Comparison of ENCODE assay signal across 27 cellular contexts in the genomic region with DNA sequence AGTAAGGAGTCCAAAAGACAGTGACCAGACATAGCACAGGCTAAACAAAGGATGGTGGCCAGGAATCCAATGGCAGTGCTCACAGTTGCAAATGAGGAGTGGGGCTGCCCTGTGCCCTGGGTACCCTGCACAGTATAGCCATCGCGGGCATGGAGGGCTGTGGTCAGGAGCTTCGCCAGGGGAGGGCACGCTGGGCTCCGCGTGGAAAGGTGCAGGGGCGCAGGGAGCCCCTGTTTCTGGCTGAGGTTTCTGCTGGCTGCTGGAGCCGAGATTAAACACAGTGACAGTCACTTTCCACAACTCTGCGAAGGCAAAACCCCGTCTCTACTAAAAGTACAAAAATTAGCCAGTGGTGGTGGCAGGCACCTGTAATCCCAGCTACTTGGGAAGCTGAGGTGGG.
"Had no signal": no experiment of that assay in that cellular context is flagged by ENCODE, and none has a peak within 500 bp of the region (broad histone marks: within the 10 kb centered on the region; RNA-seq: fewer than 3 reads in every experiment).

No MANE protein-coding gene starts in this region.

- H3K27ac ChIP-seq: stomach, suprapubic skin, testis, thoracic aorta, thyroid gland, tibial artery, tibial nerve, transverse colon, upper lobe of left lung, upper lobe of right lung, uterus, vagina had no signal

- H3K36me3 ChIP-seq: stomach, suprapubic skin, thoracic aorta, thyroid gland, tibial artery, tibial nerve, transverse colon, upper lobe of left lung, upper lobe of right lung, uterus, vagina had no signal

- H3K9me3 ChIP-seq: stomach, suprapubic skin, testis, thoracic aorta, thyroid gland, tibial artery, tibial nerve, transverse colon, upper lobe of left lung, upper lobe of right lung, uterus, vagina had no signal

- ATAC-seq: stimulated activated effector memory CD8-positive, alpha-beta T cell treated with anti-CD3 and anti-CD28 coated beads, Interleukin-12 subunit alpha, Interleukin-12 subunit beta, amount 100 ng/mL, for 72 hours; stimulated activated memory B cell treated with anti-CD40 and anti-IgM and Interleukin-4, amounts not matched to agents 10 μg/mL and 1 μg/mL and 100 μg/mL, for 72 hours; stimulated activated naive B cell treated with anti-CD40 and anti-IgM and Interleukin-4, amounts not matched to agents 10 μg/mL and 1 μg/mL and 100 μg/mL, for 72 hours; stimulated activated naive CD8-positive, alpha-beta T cell treated with anti-CD3 and anti-CD28 coated beads, Interleukin-15, amount 100 ng/mL, for 72 hours; stimulated activated naive CD8-positive, alpha-beta T cell treated with anti-CD3 and anti-CD28 coated beads, Interleukin-15, Interleukin-2, amounts not matched to agents 100 U/mL and 50 U/mL, for 24 hours; upper lobe of right lung had no signal

- H3K4me3 ChIP-seq: stomach, suprapubic skin, testis, thoracic aorta, thyroid gland, tibial artery, tibial nerve, transverse colon, upper lobe of left lung, upper lobe of right lung, uterus, vagina had no signal

- H3K27me3 ChIP-seq: suprapubic skin, testis, thyroid gland, tibial artery, tibial nerve, transverse colon, upper lobe of left lung, uterus, vagina had no signal

- DNase-seq: stimulated activated CD4-positive, alpha-beta T cell treated with anti-CD3 and anti-CD28 coated beads, Interleukin-2, amount 100 ng/mL, for 48 hours; stimulated activated CD4-positive, alpha-beta T cell treated with anti-CD3 and anti-CD28 coated beads, Interleukin-4, amount 100 ng/mL, for 1 hour; stimulated activated CD4-positive, alpha-beta T cell treated with anti-CD3 and anti-CD28 coated beads, Interleukin-4, amount 100 ng/mL, for 24 hours; stimulated activated CD4-positive, alpha-beta T cell treated with anti-CD3 and anti-CD28 coated beads, Interleukin-4, amount 100 ng/mL, for 4 hours; stimulated activated CD8-positive, alpha-beta memory T cell treated with anti-CD3 and anti-CD28 coated beads, Interleukin-4, amount 100 ng/mL, for 48 hours; stimulated activated naive B cell treated with anti-CD40 and anti-IgM and Interleukin-4, amounts not matched to agents 10 μg/mL and 1 μg/mL and 100 μg/mL, for 72 hours; stimulated activated naive CD4-positive, alpha-beta T cell; stimulated activated naive CD4-positive, alpha-beta T cell treated with Interleukin-2 at 50 U/mL for 16 hours; stimulated activated naive CD8-positive, alpha-beta T cell treated with anti-CD3 and anti-CD28 coated beads, Interleukin-15, amount 100 ng/mL, for 72 hours; stimulated activated naive CD8-positive, alpha-beta T cell treated with anti-CD3 and anti-CD28 coated beads, Interleukin-15, Interleukin-2, amounts not matched to agents 100 U/mL and 50 U/mL, for 24 hours; stomach; substantia nigra; testis; thyroid gland; tibial artery; transverse colon; trophoblast cell; upper lobe of right lung; uterus had no signal

- H3K4me1 ChIP-seq: stomach, suprapubic skin, testis, thyroid gland, tibial artery, tibial nerve, transverse colon, upper lobe of left lung, upper lobe of right lung, uterus, vagina had no signal

- FAIRE-seq: urothelium cell line had no signal
